Comparison of ENCODE assay signal across 18 cellular contexts in the genomic region with DNA sequence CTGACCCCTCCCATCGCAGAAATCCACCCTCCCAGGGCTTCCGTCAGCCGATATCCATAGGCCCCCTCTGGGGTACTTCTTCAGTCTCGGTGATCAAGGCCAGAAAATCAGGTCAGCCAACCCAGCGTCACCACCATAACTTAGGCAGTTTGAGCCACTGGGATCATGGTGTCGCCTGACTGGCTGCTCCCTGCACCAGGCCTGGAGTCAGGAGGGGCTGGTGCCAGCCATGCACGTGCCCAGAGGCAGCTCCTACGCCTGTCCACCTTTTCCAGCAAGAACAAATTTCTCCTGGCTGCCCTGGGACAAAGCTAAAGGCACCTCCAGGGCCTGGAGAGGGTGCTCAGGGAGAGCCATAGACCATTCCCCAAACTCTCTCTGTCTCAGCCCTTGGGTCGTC. TPM values are rescaled to one million over a fixed set of nuclear protein-coding genes. Genes with fewer than 3 reads are reported as not detected.
DNase-seq lines count a peak whose midpoint lies in the region; ATAC-seq, FAIRE-seq and TF ChIP-seq lines count a peak whose summit lies in the region.
"Had no signal": no experiment of that assay in that cellular context is flagged by ENCODE, and none has a peak within 500 bp of the region (broad histone marks: within the 10 kb centered on the region; RNA-seq: fewer than 3 reads in every experiment).

No MANE protein-coding gene starts in this region.

- H3K27me3 ChIP-seq in H1 (replicated peaks in 1 of 4; ENCODE audit: control insufficient read depth in 3 of 4, extremely low read depth in 1 of 4, insufficient read depth in 3 of 4, low read length in 3 of 4), result no peaks in the 10 kb centered on the region; a peak in 1 of 7 replicates

- WGBS in H1 (ENCODE audit: extremely low coverage in 1 of 2, insufficient coverage in 1 of 2, insufficient read length in 1 of 2, insufficient replicate concordance in 2 of 2, low coverage in 1 of 2, low lambda C conversion rate in 2 of 2, missing lambda C conversion rate in 1 of 2), 2 experiments, result 81% methylated on average over 9 of the region's 9 CpGs; no CpG with 5 or more reads in 1 of the 2 experiments

- no peaks in the 10 kb centered on the region for H3K9me3 Mint-ChIP-seq in stimulated activated effector memory CD8-positive, alpha-beta T cell treated with anti-CD3 and anti-CD28 coated beads, Interleukin-12 subunit alpha, Interleukin-12 subunit beta, amount 100 ng/mL, for 72 hours

- peak overlapping the region; percentile 92 for H3K27ac Mint-ChIP-seq in T-helper 17 cell
- H3K27ac Mint-ChIP-seq in stimulated activated effector memory CD8-positive, alpha-beta T cell treated with anti-CD3 and anti-CD28 coated beads, Interleukin-12 subunit alpha, Interleukin-12 subunit beta, amount 100 ng/mL, for 72 hours, result peak overlapping the region; percentile 76

- H2BK120ac ChIP-seq in H1 (replicated peaks; ENCODE audit: low read depth, low read length), result no peak overlapping the region

- H3K4me2 ChIP-seq in H1 (ENCODE audit: insufficient read depth in 1 of 2, low read depth in 2 of 2, low read length in 2 of 2), result no peak overlapping the region

- H3K4me1 ChIP-seq in H1 (replicated peaks in 1 of 4; ENCODE audit: control insufficient read depth in 3 of 4, insufficient read depth in 4 of 4, low read length in 3 of 4), result no peaks in the 10 kb centered on the region; a peak in 3 of 7 replicates

- H3K4me3 Mint-ChIP-seq in T-helper 17 cell, result peak overlapping the region; percentile 75
- no peak overlapping the region for H3K4me3 Mint-ChIP-seq in stimulated activated effector memory CD8-positive, alpha-beta T cell treated with anti-CD3 and anti-CD28 coated beads, Interleukin-12 subunit alpha, Interleukin-12 subunit beta, amount 100 ng/mL, for 72 hours

- H3K56ac ChIP-seq in H1 (replicated peaks; ENCODE audit: insufficient read length, low read depth, low read length), result no peak overlapping the region

- peaks cover 0 to 2% of the 10 kb centered on the region in 2 experiments for H4K20me1 ChIP-seq in H1 (replicated peaks in 1 of 2; ENCODE audit: control insufficient read depth in 1 of 2, insufficient read depth in 2 of 2, low read length in 2 of 2)

- H3K4me3 ChIP-seq in H1 (ENCODE audit: extremely low read depth in 1 of 4, insufficient read depth in 2 of 4, low read depth in 3 of 4, low read length in 4 of 4), result no peak overlapping the region

- H2BK15ac ChIP-seq in H1 (ENCODE audit: low read length), result no peak overlapping the region

- H4K91ac ChIP-seq in H1 (replicated peaks; ENCODE audit: insufficient read length, low read length), result no peak overlapping the region

- no peak for ATAC-seq in T-helper 17 cell
- ATAC-seq in stimulated activated effector memory CD8-positive, alpha-beta T cell treated with anti-CD3 and anti-CD28 coated beads, Interleukin-12 subunit alpha, Interleukin-12 subunit beta, amount 100 ng/mL, for 72 hours, result no peak
- no peak for ATAC-seq in GM18909 (IDR thresholded peaks at IDR 0.05; ENCODE audit: poor library complexity, unreplicated experiment)

- no peak overlapping the region for H3K18ac ChIP-seq in H1 (ENCODE audit: extremely low read depth, low read length)

- no peaks in the 10 kb centered on the region for H3K79me1 ChIP-seq in H1 (ENCODE audit: low read depth, low read length)

- H4K5ac ChIP-seq in H1 (ENCODE audit: insufficient read length, low read depth, low read length), result no peak overlapping the region

- H2BK12ac ChIP-seq in H1 (ENCODE audit: low read depth, low read length), result no peak overlapping the region

- CTCF ChIA-PET in H1 (lab: Charles Lee; ENCODE audit: partially characterized antibody), result interaction anchor here (1.2 to 16.9 kb wide), 4 partner anchors 8 to 110 kb away, joined by 4 to 170 read pairs (median 12); no protein-coding TSS in a partner anchor

- peaks cover 2% of the 10 kb centered on the region for H3K36me3 Mint-ChIP-seq in T-helper 17 cell (ENCODE audit: low read depth)
- peaks cover 46% of the 10 kb centered on the region for H3K36me3 Mint-ChIP-seq in stimulated activated effector memory CD8-positive, alpha-beta T cell treated with anti-CD3 and anti-CD28 coated beads, Interleukin-12 subunit alpha, Interleukin-12 subunit beta, amount 100 ng/mL, for 72 hours

- H3K4me1 Mint-ChIP-seq in T-helper 17 cell, result peaks cover 7% of the 10 kb centered on the region
- H3K4me1 Mint-ChIP-seq in stimulated activated effector memory CD8-positive, alpha-beta T cell treated with anti-CD3 and anti-CD28 coated beads, Interleukin-12 subunit alpha, Interleukin-12 subunit beta, amount 100 ng/mL, for 72 hours, result peaks cover 16% of the 10 kb centered on the region

- TF ChIP-seq RAD21 in H1 (IDR thresholded peaks at IDR 0.05 in 1 of 2, conservative IDR thresholded peaks at IDR 0.05 in 1 of 2; ENCODE audit: low read depth in 2 of 2, low read length in 2 of 2), result no peak

- no peak overlapping the region for H2BK20ac ChIP-seq in H1 (ENCODE audit: low read length)

- no peaks in the 10 kb centered on the region for H3K27me3 Mint-ChIP-seq in T-helper 17 cell

- H4K8ac ChIP-seq in H1 (ENCODE audit: extremely low read depth, insufficient read depth, low read length), result no peak overlapping the region

- no peak overlapping the region for H3K27ac ChIP-seq in H1 (ENCODE audit: low read depth, low read length)
- H3K27ac ChIP-seq: 22Rv1 had no signal

- peaks cover 2% of the 10 kb centered on the region; the same call in 1 of the 2 replicates for H3K23me2 ChIP-seq in H1 (ENCODE audit: low read depth, low read length)

- no peaks in the 10 kb centered on the region for H3K79me2 ChIP-seq in H1 (ENCODE audit: control insufficient read depth in 1 of 2, insufficient read depth in 2 of 2, low read length in 2 of 2)

- H2BK5ac ChIP-seq in H1 (ENCODE audit: low read depth, low read length), result no peak overlapping the region

- no peak overlapping the region for H3K9ac ChIP-seq in H1 (replicated peaks in 1 of 4; ENCODE audit: extremely low read depth in 1 of 4, low read depth in 3 of 4, low read length in 3 of 4)

- no peak overlapping the region for H3K23ac ChIP-seq in H1 (ENCODE audit: insufficient read length)

- no peak overlapping the region for H2AFZ ChIP-seq in H1 (ENCODE audit: low read length)

- TF ChIP-seq CTCF in H1 (IDR thresholded peaks at IDR 0.05; ENCODE audit: control extremely low read depth in 1 of 3, insufficient read depth in 1 of 3, low read depth in 1 of 3, low read length in 3 of 3), result no peak

- peak; percentile 41 for DNase-seq in NCI-H82 (lab: John Stamatoyannopoulos, UW)
- no peak for DNase-seq in NCI-H82 treated with DMSO at 0.1 percent for 48 hours (lab: John Stamatoyannopoulos, UW; ENCODE audit: unreplicated experiment)
- no peak for DNase-seq in T-helper 17 cell
- DNase-seq in H1 (ENCODE audit: low read depth in 1 of 2, low spot score in 2 of 2), result no peak
- no peak for DNase-seq in stimulated activated effector memory CD8-positive, alpha-beta T cell treated with anti-CD3 and anti-CD28 coated beads, Interleukin-12 subunit alpha, Interleukin-12 subunit beta, amount 100 ng/mL, for 72 hours (ENCODE audit: low spot score in 2 of 2)
- no peak for DNase-seq in NCI-H526 (lab: John Stamatoyannopoulos, UW)
- DNase-seq in NCI-H524 treated with DMSO at 0.1 percent for 48 hours (lab: John Stamatoyannopoulos, UW), result no peak
- DNase-seq: C1 segment of cervical spinal cord, DMS 273 treated with DMSO at 0.1 percent for 48 hours, GDM1, H7, NCI-H1417, NCI-H2029 had no signal

- no peak for FAIRE-seq in H1 (lab: Jason Lieb, UNC)
- FAIRE-seq: GM12891, GM18507 had no signal

- no peak for TF ChIP-seq POLR2A in H1 (IDR thresholded peaks at IDR 0.05; ENCODE audit: control extremely low read depth in 1 of 2, low read depth in 2 of 2, low read length in 2 of 2)

- H3K9me3 ChIP-seq in T-helper 17 cell (ENCODE audit: control insufficient read depth, low read length, poor library complexity, severe bottlenecking) (no peaks in the 10 kb centered on the region), H1 (ENCODE audit: insufficient read depth in 2 of 2, low read depth in 1 of 2, low read length in 1 of 2) (no peaks in the 10 kb centered on the region)

- POLR2A ChIA-PET in H1 (lab: Charles Lee; ENCODE audit: partially characterized antibody), result no interaction called here

- H2AK5ac ChIP-seq in H1 (ENCODE audit: low read depth, low read length), result no peak overlapping the region

- H3K36me3 ChIP-seq in H1 (ENCODE audit: control insufficient read depth in 2 of 4, insufficient read depth in 4 of 4, low read length in 3 of 4), result no peaks in the 10 kb centered on the region; a peak in 1 of 8 replicates

- no peak overlapping the region for H3K4ac ChIP-seq in H1 (replicated peaks; ENCODE audit: insufficient read length, low read depth, low read length)

- no peak for TF ChIP-seq EP300 in H1 (IDR thresholded peaks at IDR 0.05; ENCODE audit: borderline replicate concordance in 1 of 2, low read depth in 2 of 2, low read length in 2 of 2)

- no peak overlapping the region for H3K14ac ChIP-seq in H1 (ENCODE audit: insufficient read length)

RNA-seq across cellular contexts. Expression of gene CTRC, which starts 4.8 kb away (rescaled TPM):
- 1 to 10 TPM; 2.7 to 2.9 TPM for total RNA-seq in T-helper 17 cell
- 0.09 TPM in 1 of 2 replicates, not detected in the other for total RNA-seq in H1 (2021; fragmentation: NEBNext Ultra II Directional; extraction: Animal tissue kit (Norgen Biotek cat#: 25700))
- polyA plus RNA-seq in H1 (2011; rRNA removed), result not detected in 2 replicates
- not detected for polyA plus RNA-seq in H1 (2011; cell fraction: cytosol; rRNA removed)
- not detected for polyA plus RNA-seq in H1 (2011; cell fraction: nucleus; rRNA removed)
- polyA plus RNA-seq in H1 (2012, experiment 1 of 2), result not detected in 4 replicates
- not detected for polyA plus RNA-seq in H1 (2012, experiment 2 of 2)
- polyA plus RNA-seq in H1 (2013, experiment 1 of 2), result not detected
- polyA plus RNA-seq in H1 (2013, experiment 2 of 2), result 0.29 TPM
- polyA minus RNA-seq in H1 (2011; rRNA and poly(A)+ RNA removed), result not detected in 2 replicates
- not detected for polyA minus RNA-seq in H1 (2011; cell fraction: cytosol; rRNA and poly(A)+ RNA removed)
- polyA minus RNA-seq in H1 (2011; cell fraction: nucleus; rRNA and poly(A)+ RNA removed), result not detected
- total RNA-seq: H7, NCI-H460 had no signal

RNA-seq across cellular contexts. Expression of gene CELA2A, which starts 23.1 kb away (rescaled TPM):
- not detected for total RNA-seq in T-helper 17 cell
- total RNA-seq in H1 (2021; fragmentation: NEBNext Ultra II Directional; extraction: Animal tissue kit (Norgen Biotek cat#: 25700)), result not detected in 2 replicates
- polyA plus RNA-seq in H1 (2011; rRNA removed), result not detected in 2 replicates
- not detected for polyA plus RNA-seq in H1 (2011; cell fraction: cytosol; rRNA removed)
- not detected for polyA plus RNA-seq in H1 (2011; cell fraction: nucleus; rRNA removed)
- polyA plus RNA-seq in H1 (2012, experiment 1 of 2), result not detected in 4 replicates
- not detected for polyA plus RNA-seq in H1 (2012, experiment 2 of 2)
- polyA plus RNA-seq in H1 (2013, experiment 1 of 2), result not detected
- polyA plus RNA-seq in H1 (2013, experiment 2 of 2), result not detected
- not detected in 2 replicates for polyA minus RNA-seq in H1 (2011; rRNA and poly(A)+ RNA removed)
- not detected for polyA minus RNA-seq in H1 (2011; cell fraction: cytosol; rRNA and poly(A)+ RNA removed)
- not detected for polyA minus RNA-seq in H1 (2011; cell fraction: nucleus; rRNA and poly(A)+ RNA removed)
- total RNA-seq: H7, NCI-H460 had no signal

RNA-seq across cellular contexts. Expression of gene EFHD2, which starts 23.8 kb away (rescaled TPM):
- total RNA-seq in T-helper 17 cell, result 100 to 1,000 TPM; 135 to 197 TPM
- total RNA-seq in H1 (2021; fragmentation: NEBNext Ultra II Directional; extraction: Animal tissue kit (Norgen Biotek cat#: 25700)), result 23.5 and 25.1 TPM in 2 replicates
- 24.4 and 30.8 TPM in 2 replicates for polyA plus RNA-seq in H1 (2011; rRNA removed)
- 24.6 TPM for polyA plus RNA-seq in H1 (2011; cell fraction: cytosol; rRNA removed)
- polyA plus RNA-seq in H1 (2011; cell fraction: nucleus; rRNA removed), result 22.1 TPM
- 16.3 to 23.1 TPM (median 20.7 TPM) in 4 replicates for polyA plus RNA-seq in H1 (2012, experiment 1 of 2)
- polyA plus RNA-seq in H1 (2012, experiment 2 of 2), result 23.1 TPM
- 16.3 TPM for polyA plus RNA-seq in H1 (2013, experiment 1 of 2)
- polyA plus RNA-seq in H1 (2013, experiment 2 of 2), result 16.6 TPM
- 4.3 and 4.8 TPM in 2 replicates for polyA minus RNA-seq in H1 (2011; rRNA and poly(A)+ RNA removed)
- 16.7 TPM for polyA minus RNA-seq in H1 (2011; cell fraction: cytosol; rRNA and poly(A)+ RNA removed)
- polyA minus RNA-seq in H1 (2011; cell fraction: nucleus; rRNA and poly(A)+ RNA removed), result 5.9 TPM

RNA-seq across cellular contexts. Expression of gene CELA2B, which starts 42.4 kb away (rescaled TPM):
- total RNA-seq in T-helper 17 cell, result not detected
- total RNA-seq in H1 (2021; fragmentation: NEBNext Ultra II Directional; extraction: Animal tissue kit (Norgen Biotek cat#: 25700)), result not detected in 2 replicates
- not detected in 2 replicates for polyA plus RNA-seq in H1 (2011; rRNA removed)
- polyA plus RNA-seq in H1 (2011; cell fraction: cytosol; rRNA removed), result not detected
- polyA plus RNA-seq in H1 (2011; cell fraction: nucleus; rRNA removed), result not detected
- polyA plus RNA-seq in H1 (2012, experiment 1 of 2), result not detected in 4 replicates
- polyA plus RNA-seq in H1 (2012, experiment 2 of 2), result not detected
- not detected for polyA plus RNA-seq in H1 (2013, experiment 1 of 2)
- not detected for polyA plus RNA-seq in H1 (2013, experiment 2 of 2)
- polyA minus RNA-seq in H1 (2011; rRNA and poly(A)+ RNA removed), result not detected in 2 replicates
- polyA minus RNA-seq in H1 (2011; cell fraction: cytosol; rRNA and poly(A)+ RNA removed), result not detected
- not detected for polyA minus RNA-seq in H1 (2011; cell fraction: nucleus; rRNA and poly(A)+ RNA removed)
- total RNA-seq: H7, NCI-H460 had no signal
